Comparison of ENCODE assay signal across 25 cellular contexts in genomic region chr6:140225587-140226438, GRCh38.
DNase-seq lines count a peak whose midpoint lies in the region; ATAC-seq and TF ChIP-seq lines count a peak whose summit lies in the region.
"Had no signal": no experiment of that assay in that cellular context is flagged by ENCODE, and none has a peak within 500 bp of the region (broad histone marks: within the 10 kb centered on the region; RNA-seq: fewer than 3 reads in every experiment).

No MANE protein-coding gene starts in this region.

- TF ChIP-seq CTCF in fibroblast of lung (conservative IDR thresholded peaks at IDR 0.05 in 1 of 2, IDR thresholded peaks at IDR 0.05 in 1 of 2; ENCODE audit: low read depth in 1 of 2, low read length in 2 of 2), result no peak

- H3K9ac ChIP-seq in fibroblast of lung (ENCODE audit: insufficient read depth, low read length), result no peak overlapping the region
- H3K9ac ChIP-seq: KMS-11 had no signal

- H4K20me1 ChIP-seq in fibroblast of lung (ENCODE audit: control insufficient read depth, extremely low read depth, insufficient read depth, low read length), result no peaks in the 10 kb centered on the region

- H3K9me3 ChIP-seq in fibroblast of lung (ENCODE audit: control insufficient read depth, insufficient read depth, low read depth, low read length), result no peaks in the 10 kb centered on the region
- H3K9me3 ChIP-seq: upper lobe of left lung had no signal

- H3K4me2 ChIP-seq in fibroblast of lung (ENCODE audit: extremely low read depth, insufficient read depth, low read length), result peak overlapping the region; percentile 20
- H3K4me2 ChIP-seq: KMS-11 had no signal

- no peaks in the 10 kb centered on the region for H3K36me3 ChIP-seq in fibroblast of lung (ENCODE audit: control insufficient read depth, insufficient read depth, low read length)
- H3K36me3 ChIP-seq: upper lobe of left lung had no signal

- DNase-seq in GM04504 (ENCODE audit: low read depth) (peak; percentile 22), RPMI7951 (ENCODE audit: low read depth) (peak; percentile 38), fibroblast of lung (ENCODE audit: low read depth in 2 of 2) (peak; percentile 28 to 80), pulmonary artery endothelial cell (ENCODE audit: low read depth, low spot score) (peak; percentile 51), HT-29 (ENCODE audit: low spot score) (no peak), NAMALWA (ENCODE audit: low spot score) (no peak)
- DNase-seq: activated CD8-positive, alpha-beta T cell treated with anti-CD3 and anti-CD28 coated beads for 36 hours; activated T-cell treated with anti-CD3 and anti-CD28 coated beads, Interleukin-2, amount 50 U/mL, for 72 hours; C1 segment of cervical spinal cord; central memory CD4-positive, alpha-beta T cell; DMS 273 treated with DMSO at 0.1 percent for 48 hours; effector memory CD4-positive, alpha-beta T cell; H9; left ventricle myocardium superior; NCI-H1436 treated with DMSO at 0.1 percent for 48 hours; NCI-H2227 treated with DMSO at 0.1 percent for 48 hours; posterior cingulate gyrus; SHP77; stimulated activated naive CD8-positive, alpha-beta T cell treated with anti-CD3 and anti-CD28 coated beads, Interleukin-15, Interleukin-2, amounts not matched to agents 100 U/mL and 50 U/mL, for 24 hours; upper lobe of left lung had no signal

- no peaks in the 10 kb centered on the region for H3K79me2 ChIP-seq in fibroblast of lung (ENCODE audit: control insufficient read depth, insufficient read depth, low read length)

- peak overlapping the region; percentile 60 for H2AFZ ChIP-seq in fibroblast of lung (ENCODE audit: low read length)

- no peak overlapping the region for H3K4me3 ChIP-seq in fibroblast of lung (replicated peaks in 1 of 4; ENCODE audit: control extremely low read depth in 1 of 4, insufficient read depth in 1 of 4, low read depth in 3 of 4, low read length in 4 of 4)
- H3K4me3 ChIP-seq: upper lobe of left lung had no signal

- ATAC-seq in GM19463 (IDR thresholded peaks at IDR 0.05; ENCODE audit: unreplicated experiment) (no peak), GM21529 (IDR thresholded peaks at IDR 0.05; ENCODE audit: unreplicated experiment) (no peak)
- ATAC-seq: activated CD8-positive, alpha-beta T cell treated with anti-CD3 and anti-CD28 coated beads for 36 hours; activated T-cell treated with anti-CD3 and anti-CD28 coated beads, Interleukin-2, amount 50 U/mL, for 72 hours; foreskin keratinocyte; left ventricle myocardium superior; stimulated activated naive CD8-positive, alpha-beta T cell treated with anti-CD3 and anti-CD28 coated beads, Interleukin-15, Interleukin-2, amounts not matched to agents 100 U/mL and 50 U/mL, for 24 hours; WTC11 had no signal

- H3K27me3 ChIP-seq in fibroblast of lung (ENCODE audit: control insufficient read depth, insufficient read depth, low read length), result no peaks in the 10 kb centered on the region
- H3K27me3 ChIP-seq: foreskin keratinocyte, upper lobe of left lung had no signal

- H3K4me1 ChIP-seq in fibroblast of lung (ENCODE audit: control insufficient read depth, extremely low read depth, insufficient read depth, low read length), result peaks cover 4% of the 10 kb centered on the region
- H3K4me1 ChIP-seq: foreskin keratinocyte had no signal

- no peak overlapping the region for H3K27ac ChIP-seq in fibroblast of lung (ENCODE audit: insufficient read depth, low read length)
- H3K27ac ChIP-seq: foreskin keratinocyte, KMS-11, upper lobe of left lung had no signal

Comparison
In these comparisons a context has a peak if more than half of its experiments do, and no peak if none do; other contexts are left out.
1. DNase-seq: peak in GM04504 (single experiment), RPMI7951 (single experiment), fibroblast of lung (2 of 2) and pulmonary artery endothelial cell (single experiment); none in HT-29 (single experiment) and NAMALWA (single experiment).